8 cellular contexts compared by ENCODE assay signal in the genomic region with DNA sequence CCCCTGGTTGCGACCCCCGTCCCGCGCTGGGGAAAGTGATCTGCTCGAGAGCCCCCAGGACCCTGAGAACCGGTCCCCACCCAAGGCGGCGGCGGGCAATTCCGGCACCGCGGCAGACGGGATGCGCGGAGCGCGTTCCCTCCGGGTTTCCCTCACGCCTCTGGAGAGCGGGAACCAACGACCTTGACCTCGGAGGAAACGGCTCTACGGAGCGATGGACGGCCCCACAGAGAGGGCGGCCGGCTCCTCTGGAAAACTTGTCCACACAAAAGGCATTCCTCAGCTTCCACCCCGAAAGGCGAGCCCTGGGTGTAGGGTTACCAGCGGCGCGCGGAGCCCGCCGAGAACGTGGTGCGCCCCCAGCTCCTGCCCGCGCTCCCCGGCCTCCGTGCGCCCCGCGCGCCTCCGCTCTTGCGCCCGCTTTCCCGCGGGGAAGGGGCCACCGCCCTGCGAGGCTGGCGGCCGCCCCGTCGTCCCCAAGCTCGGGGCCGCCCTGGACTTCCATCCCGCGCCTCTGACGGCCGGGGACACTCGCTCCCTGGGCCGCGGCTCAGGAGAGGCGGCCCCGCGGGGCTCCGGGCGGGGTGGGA. TPM values are rescaled to one million over a fixed set of nuclear protein-coding genes. Genes with fewer than 3 reads are reported as not detected.
DNase-seq lines count a peak whose midpoint lies in the region; ATAC-seq and TF ChIP-seq lines count a peak whose summit lies in the region.

No MANE protein-coding gene starts in this region.

- no peaks in the 10 kb centered on the region for H3K9me3 ChIP-seq in psoas muscle

- peak overlapping the region; percentile 47 for H3K4me3 Mint-ChIP-seq in T-helper 2 cell treated with Interferon-gamma antibody and Interleukin-4, amounts not matched to agents 5 μg/mL and 100 μg/mL, for 36 hours
- peak overlapping the region; percentile 33 for H3K4me3 Mint-ChIP-seq in activated CD8-positive, alpha-beta T cell treated with anti-CD3 and anti-CD28 coated beads for 36 hours

- intact Hi-C loops in activated CD8-positive, alpha-beta T cell treated with anti-CD3 and anti-CD28 coated beads for 36 hours (cut with micrococcal nuclease), result no loop called here
- intact Hi-C loops in left cardiac atrium (cut with DNase I), result no loop called here
- intact Hi-C loops in psoas muscle (cut with DNase I), result loop anchor here in 1 of 2 donors (10.0 kb wide), 1 partner anchor 1002 kb away; no protein-coding TSS in a partner anchor

- peaks cover 0 to 23% (median 9%) of the 10 kb centered on the region in 3 donors for H3K27me3 ChIP-seq in psoas muscle (ENCODE audit: insufficient read depth in 3 of 3, low read length in 2 of 3)

- H3K27ac Mint-ChIP-seq in T-helper 2 cell treated with Interferon-gamma antibody and Interleukin-4, amounts not matched to agents 5 μg/mL and 100 μg/mL, for 36 hours, result no peak overlapping the region
- H3K27ac Mint-ChIP-seq in activated CD8-positive, alpha-beta T cell treated with anti-CD3 and anti-CD28 coated beads for 36 hours, result no peak overlapping the region

- no peak for ATAC-seq in activated CD8-positive, alpha-beta T cell treated with anti-CD3 and anti-CD28 coated beads for 36 hours
- peak; percentile 42 to 60 for ATAC-seq in left cardiac atrium
- ATAC-seq in psoas muscle, result peak; percentile 16 to 51 (median 24)
- no peak for ATAC-seq in HG02571 (IDR thresholded peaks at IDR 0.05; ENCODE audit: unreplicated experiment)

- POLR2A ChIA-PET in activated CD8-positive, alpha-beta T cell treated with anti-CD3 and anti-CD28 coated beads for 36 hours (lab: Charles Lee), result no interaction called here

- no peaks in the 10 kb centered on the region for H3K36me3 ChIP-seq in psoas muscle (ENCODE audit: insufficient read depth in 1 of 2, low read depth in 1 of 2)

- H3K4me1 ChIP-seq in psoas muscle, result no peaks in the 10 kb centered on the region

- peak overlapping the region; percentile 56 for H3K27ac ChIP-seq in psoas muscle

- H3K4me3 ChIP-seq in psoas muscle, result peak overlapping the region; percentile 71

- CTCF ChIA-PET in activated CD8-positive, alpha-beta T cell treated with anti-CD3 and anti-CD28 coated beads for 36 hours (lab: Charles Lee), result interaction anchor here (1.4 to 1.9 kb wide), 3 partner anchors 49 to 256 kb away, joined by 3 to 7 read pairs (median 5); no protein-coding TSS in a partner anchor

- H3K36me3 Mint-ChIP-seq in T-helper 2 cell treated with Interferon-gamma antibody and Interleukin-4, amounts not matched to agents 5 μg/mL and 100 μg/mL, for 36 hours (ENCODE audit: low read depth), result no peaks in the 10 kb centered on the region
- no peaks in the 10 kb centered on the region for H3K36me3 Mint-ChIP-seq in activated CD8-positive, alpha-beta T cell treated with anti-CD3 and anti-CD28 coated beads for 36 hours (ENCODE audit: low read depth)

- H3K9me3 Mint-ChIP-seq in T-helper 2 cell treated with Interferon-gamma antibody and Interleukin-4, amounts not matched to agents 5 μg/mL and 100 μg/mL, for 36 hours, result no peaks in the 10 kb centered on the region
- no peaks in the 10 kb centered on the region for H3K9me3 Mint-ChIP-seq in activated CD8-positive, alpha-beta T cell treated with anti-CD3 and anti-CD28 coated beads for 36 hours

- WGBS in psoas muscle, 3 donors, result 1% methylated on average over 40 to 71 of the region's 71 CpGs

- DNase-seq in T-helper 2 cell treated with Interferon-gamma antibody and Interleukin-4, amounts not matched to agents 5 μg/mL and 100 μg/mL, for 36 hours (ENCODE audit: low spot score), result no peak
- DNase-seq in T-helper 2 cell, result no peak
- no peak for DNase-seq in activated CD8-positive, alpha-beta T cell treated with anti-CD3 and anti-CD28 coated beads for 36 hours
- no peak for DNase-seq in left cardiac atrium
- DNase-seq in psoas muscle, result no peak
- no peak for DNase-seq in SHP77 (lab: John Stamatoyannopoulos, UW)
- DNase-seq in NK-92 (lab: John Stamatoyannopoulos, UW; ENCODE audit: unreplicated experiment), result no peak

- no peak for TF ChIP-seq CTCF in activated CD8-positive, alpha-beta T cell treated with anti-CD3 and anti-CD28 coated beads for 36 hours (IDR thresholded peaks at IDR 0.05)
- TF ChIP-seq CTCF in psoas muscle (IDR thresholded peaks at IDR 0.05), result no peak

- H3K27me3 Mint-ChIP-seq in T-helper 2 cell treated with Interferon-gamma antibody and Interleukin-4, amounts not matched to agents 5 μg/mL and 100 μg/mL, for 36 hours (ENCODE audit: low read depth), result peaks cover 39% of the 10 kb centered on the region
- H3K27me3 Mint-ChIP-seq in activated CD8-positive, alpha-beta T cell treated with anti-CD3 and anti-CD28 coated beads for 36 hours, result peaks cover 37% of the 10 kb centered on the region

- peaks cover 12% of the 10 kb centered on the region for H3K4me1 Mint-ChIP-seq in T-helper 2 cell treated with Interferon-gamma antibody and Interleukin-4, amounts not matched to agents 5 μg/mL and 100 μg/mL, for 36 hours (ENCODE audit: low read depth)
- peaks cover 2% of the 10 kb centered on the region for H3K4me1 Mint-ChIP-seq in activated CD8-positive, alpha-beta T cell treated with anti-CD3 and anti-CD28 coated beads for 36 hours (ENCODE audit: low read depth)

RNA-seq across cellular contexts. Expression of a gene that starts 0.4 kb away (rescaled TPM):
- under 1 TPM in 1 of 2 experiments, not detected in 1; 0.18 TPM for total RNA-seq in activated CD8-positive, alpha-beta T cell treated with anti-CD3 and anti-CD28 coated beads for 36 hours
- total RNA-seq in left cardiac atrium (1 to 10 TPM; 8.2 to 9.3 TPM), psoas muscle (1 to 10 TPM in 2 of 4 donors, under 1 TPM in 2; 0.84 to 1.1 (median 0.95) TPM)
- polyA plus RNA-seq in psoas muscle, result 1 to 10 TPM in 1 of 3 donors, under 1 TPM in 2; 0.45 to 1.6 (median 0.47) TPM

Comparison
In these comparisons a context has a peak if more than half of its experiments do, and no peak if none do; other contexts are left out.
1. ATAC-seq: peak in left cardiac atrium (2 of 2) and psoas muscle (4 of 4); none in activated CD8-positive, alpha-beta T cell treated with anti-CD3 and anti-CD28 coated beads for 36 hours (single experiment) and HG02571 (single experiment).
2. RNA of a gene that starts 0.4 kb away (total RNA-seq): 8.2 to 9.3 TPM in left cardiac atrium; 0.84 to 1.1 TPM in psoas muscle and 0.18 TPM in activated CD8-positive, alpha-beta T cell treated with anti-CD3 and anti-CD28 coated beads for 36 hours; every median in the first group is over 4 times any median in the second.